1 cellular context compared by ENCODE assay signal in genomic region chr12:65524666-65525065, GRCh38.
TF ChIP-seq lines count a peak whose summit lies in the region.

No MANE protein-coding gene starts in this region.

TF ChIP-seq in WTC11, 78 proteins besides CTCF, POLR2A, EP300 and RAD21 (continued from another document):
- TF ChIP-seq ZBTB43 (CRISPR knock-in tag; IDR thresholded peaks at IDR 0.05) (no peak), NR2C2 (CRISPR knock-in tag; IDR thresholded peaks at IDR 0.05) (no peak), STAT6 (CRISPR knock-in tag; conservative IDR thresholded peaks at IDR 0.05; ENCODE audit: low read depth) (no peak), GTF2I (CRISPR knock-in tag; conservative IDR thresholded peaks at IDR 0.05) (no peak), GABPB1 (CRISPR knock-in tag; IDR thresholded peaks at IDR 0.05) (no peak), AFF4 (CRISPR knock-in tag; IDR thresholded peaks at IDR 0.05; ENCODE audit: borderline replicate concordance) (no peak), RORB (CRISPR knock-in tag; IDR thresholded peaks at IDR 0.05) (no peak)
